25 cellular contexts compared by ENCODE assay signal in genomic region chr16:88435437-88436355, GRCh38.
"Had no signal": no experiment of that assay in that cellular context is flagged by ENCODE, and none has a peak within 500 bp of the region (broad histone marks: within the 10 kb centered on the region; RNA-seq: fewer than 3 reads in every experiment).

No MANE protein-coding gene starts in this region.

- H3K27ac ChIP-seq: breast epithelium, colonic mucosa, dorsolateral prefrontal cortex, esophagus muscularis mucosa, gastrocnemius medialis, parathyroid adenoma, sigmoid colon, thoracic aorta, vagina had no signal

- H3K27me3 ChIP-seq: vagina had no signal

- H3K4me3 ChIP-seq: breast epithelium, colonic mucosa, dorsolateral prefrontal cortex, esophagus muscularis mucosa, gastrocnemius medialis, sigmoid colon, smooth muscle cell, thoracic aorta, vagina had no signal

- H3K36me3 ChIP-seq: breast epithelium, colonic mucosa, esophagus muscularis mucosa, gastrocnemius medialis, sigmoid colon, thoracic aorta, vagina had no signal

- H2AFZ ChIP-seq: parathyroid adenoma had no signal

- H3K4me2 ChIP-seq: smooth muscle cell had no signal

- ATAC-seq: activated CD4-positive, alpha-beta T cell treated with anti-CD3 and anti-CD28 coated beads for 36 hours; activated T-helper 17 cell treated with anti-CD3 and anti-CD28 coated beads, Interleukin-2, amount 50 U/mL, for 72 hours; effector memory CD8-positive, alpha-beta T cell; gastrocnemius medialis; left cardiac atrium had no signal

- DNase-seq: activated B cell treated with CpG ODN at 0.5 μM for 24 hours; activated CD4-positive, alpha-beta T cell treated with anti-CD3 and anti-CD28 coated beads for 36 hours; activated CD4-positive, alpha-beta T cell treated with anti-CD3 and anti-CD28 coated beads, Interleukin-2, amount 50 U/mL, for 4 hours; activated CD8-positive, alpha-beta memory T cell treated with anti-CD3 and anti-CD28 coated beads for 24 hours; activated CD8-positive, alpha-beta memory T cell treated with anti-CD3 and anti-CD28 coated beads, Interleukin-2, amount 50 U/mL, for 4 hours; activated naive CD8-positive, alpha-beta T cell treated with anti-CD3 and anti-CD28 coated beads for 36 hours; activated T-cell treated with anti-CD3 and anti-CD28 coated beads, Interleukin-2, amount 50 U/mL, for 24 hours; colonic mucosa; dorsolateral prefrontal cortex; effector memory CD8-positive, alpha-beta T cell; gastrocnemius medialis; hippocampal formation; left cardiac atrium; nephron progenitor cell; nucleus accumbens; sigmoid colon; stimulated activated CD4-positive, alpha-beta T cell treated with anti-CD3 and anti-CD28 coated beads, Interleukin-15, amount 100 ng/mL, for 24 hours; stimulated activated naive CD4-positive, alpha-beta T cell had no signal

- H3K9ac ChIP-seq: parathyroid adenoma had no signal

- H3K9me3 ChIP-seq: breast epithelium, colonic mucosa, esophagus muscularis mucosa, gastrocnemius medialis, sigmoid colon, thoracic aorta, vagina had no signal

- H3K4me1 ChIP-seq: breast epithelium, colonic mucosa, parathyroid adenoma had no signal
